2 cellular contexts compared by ENCODE assay signal in genomic region chr11:99015634-99016454, GRCh38.
TF ChIP-seq lines count a peak whose summit lies in the region.

No MANE protein-coding gene starts in this region.

TF ChIP-seq in H1, 55 proteins besides CTCF, POLR2A, EP300 and RAD21:
- no peak for TF ChIP-seq HDAC6 (IDR thresholded peaks at IDR 0.05; ENCODE audit: low read depth, low read length)

TF ChIP-seq in neural cell, 6 proteins besides CTCF, POLR2A, EP300 and RAD21:
- TF ChIP-seq POLR2AphosphoS5 (IDR thresholded peaks at IDR 0.05) (no peak), EZH2 (IDR thresholded peaks at IDR 0.05; ENCODE audit: borderline replicate concordance, insufficient read depth, low read length, poor library complexity, severe bottlenecking) (no peak), TAF1 (IDR thresholded peaks at IDR 0.05; ENCODE audit: low read depth) (no peak), SMC3 (conservative IDR thresholded peaks at IDR 0.05; ENCODE audit: poor library complexity) (peak; percentile 93)
- TF ChIP-seq, protein P1, sequence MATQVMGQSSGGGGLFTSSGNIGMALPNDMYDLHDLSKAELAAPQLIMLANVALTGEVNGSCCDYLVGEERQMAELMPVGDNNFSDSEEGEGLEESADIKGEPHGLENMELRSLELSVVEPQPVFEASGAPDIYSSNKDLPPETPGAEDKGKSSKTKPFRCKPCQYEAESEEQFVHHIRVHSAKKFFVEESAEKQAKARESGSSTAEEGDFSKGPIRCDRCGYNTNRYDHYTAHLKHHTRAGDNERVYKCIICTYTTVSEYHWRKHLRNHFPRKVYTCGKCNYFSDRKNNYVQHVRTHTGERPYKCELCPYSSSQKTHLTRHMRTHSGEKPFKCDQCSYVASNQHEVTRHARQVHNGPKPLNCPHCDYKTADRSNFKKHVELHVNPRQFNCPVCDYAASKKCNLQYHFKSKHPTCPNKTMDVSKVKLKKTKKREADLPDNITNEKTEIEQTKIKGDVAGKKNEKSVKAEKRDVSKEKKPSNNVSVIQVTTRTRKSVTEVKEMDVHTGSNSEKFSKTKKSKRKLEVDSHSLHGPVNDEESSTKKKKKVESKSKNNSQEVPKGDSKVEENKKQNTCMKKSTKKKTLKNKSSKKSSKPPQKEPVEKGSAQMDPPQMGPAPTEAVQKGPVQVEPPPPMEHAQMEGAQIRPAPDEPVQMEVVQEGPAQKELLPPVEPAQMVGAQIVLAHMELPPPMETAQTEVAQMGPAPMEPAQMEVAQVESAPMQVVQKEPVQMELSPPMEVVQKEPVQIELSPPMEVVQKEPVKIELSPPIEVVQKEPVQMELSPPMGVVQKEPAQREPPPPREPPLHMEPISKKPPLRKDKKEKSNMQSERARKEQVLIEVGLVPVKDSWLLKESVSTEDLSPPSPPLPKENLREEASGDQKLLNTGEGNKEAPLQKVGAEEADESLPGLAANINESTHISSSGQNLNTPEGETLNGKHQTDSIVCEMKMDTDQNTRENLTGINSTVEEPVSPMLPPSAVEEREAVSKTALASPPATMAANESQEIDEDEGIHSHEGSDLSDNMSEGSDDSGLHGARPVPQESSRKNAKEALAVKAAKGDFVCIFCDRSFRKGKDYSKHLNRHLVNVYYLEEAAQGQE (IDR thresholded peaks at IDR 0.05; ENCODE audit: borderline replicate concordance) = no peak
